Comparison of ENCODE assay signal across 10 cellular contexts in the genomic region with DNA sequence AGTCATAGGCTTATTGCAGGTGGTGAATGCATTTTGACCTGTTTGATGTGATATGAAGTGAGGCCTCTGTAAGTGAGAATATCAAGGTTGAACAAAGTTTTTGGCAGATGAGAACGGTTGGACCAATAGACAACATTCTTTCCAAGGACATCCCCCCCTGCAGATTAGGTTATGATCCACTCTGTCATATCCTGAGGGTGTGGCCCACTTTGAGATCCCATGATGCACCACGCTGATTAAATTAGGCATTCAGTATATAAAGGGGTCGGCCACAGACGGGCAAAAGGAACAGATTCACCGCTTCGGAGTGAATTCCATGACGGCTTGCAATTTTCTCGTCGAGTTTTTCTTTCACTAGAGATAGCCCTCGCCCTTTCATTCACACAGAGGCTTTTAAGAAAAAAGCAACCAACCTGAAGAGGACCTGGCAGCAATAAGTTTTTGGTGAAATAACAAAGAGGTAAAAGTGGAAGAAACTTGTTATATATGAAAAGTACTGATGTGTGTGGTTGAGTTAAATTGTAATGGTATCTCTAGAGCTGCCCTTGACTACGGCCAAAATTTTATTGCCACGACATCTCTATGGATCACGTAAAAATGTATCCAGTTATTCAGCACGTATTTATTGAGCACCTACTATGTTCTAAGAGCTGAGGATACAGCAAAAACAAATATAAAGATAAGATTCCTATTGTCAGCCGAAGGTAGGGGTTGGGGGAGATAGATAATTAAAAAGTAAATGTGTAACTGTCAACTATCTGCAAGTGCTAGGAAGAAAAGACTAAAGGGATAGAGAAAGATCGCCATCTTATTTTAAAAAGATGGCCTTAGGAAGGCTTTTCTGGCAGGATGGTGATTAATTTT. TPM values are rescaled to one million over a fixed set of nuclear protein-coding genes. Genes with fewer than 3 reads are reported as not detected.
DNase-seq lines count a peak whose midpoint lies in the region; ATAC-seq lines count a peak whose summit lies in the region.
"Had no signal": no experiment of that assay in that cellular context is flagged by ENCODE, and none has a peak within 500 bp of the region (broad histone marks: within the 10 kb centered on the region; RNA-seq: fewer than 3 reads in every experiment).

No MANE protein-coding gene starts in this region.

- H3K79me2 ChIP-seq in trophoblast cell (ENCODE audit: control insufficient read depth, insufficient read depth, low read length, poor library complexity): peaks cover 19% of the 10 kb centered on the region

- peaks cover 14% of the 10 kb centered on the region for H3K79me1 ChIP-seq in trophoblast cell (ENCODE audit: low read length)

- H3K4me3 ChIP-seq in CD4-positive, CD25-positive, alpha-beta regulatory T cell (ENCODE audit: low read depth, low read length): no peak overlapping the region
- H3K4me3 ChIP-seq in trophoblast cell (ENCODE audit: low read depth, low read length): no peak overlapping the region

- H3K4me2 ChIP-seq in trophoblast cell (ENCODE audit: low read length): no peak overlapping the region

- H4K91ac ChIP-seq in trophoblast cell (ENCODE audit: low read depth, low read length): no peak overlapping the region

- no peaks in the 10 kb centered on the region for H3K9me3 ChIP-seq in CD4-positive, CD25-positive, alpha-beta regulatory T cell (ENCODE audit: control insufficient read depth in 2 of 2, low read length in 2 of 2)
- no peaks in the 10 kb centered on the region for H3K9me3 ChIP-seq in ES-I3 (ENCODE audit: control insufficient read depth, insufficient read depth, low read length)
- no peaks in the 10 kb centered on the region for H3K9me3 ChIP-seq in trophoblast cell (ENCODE audit: insufficient read depth, low read depth, low read length)
- H3K9me3 ChIP-seq: esophagus squamous epithelium, Peyer's patch had no signal

- H3K14ac ChIP-seq in trophoblast cell (ENCODE audit: low read length): no peak overlapping the region

- H3K27me3 Mint-ChIP-seq in CD4-positive, CD25-positive, alpha-beta regulatory T cell: peaks cover 23% of the 10 kb centered on the region
- H3K27me3 Mint-ChIP-seq in T-cell: no peaks in the 10 kb centered on the region
- no peaks in the 10 kb centered on the region for H3K27me3 Mint-ChIP-seq in memory B cell

- H2AK5ac ChIP-seq in trophoblast cell (ENCODE audit: low read length): no peak overlapping the region

- no peak for ATAC-seq in CD4-positive, CD25-positive, alpha-beta regulatory T cell (ENCODE audit: low read depth in 2 of 2)
- no peak for ATAC-seq in T-cell (replicated peaks in 1 of 4)
- ATAC-seq in memory B cell (ENCODE audit: low read depth): no peak
- ATAC-seq in GM21423 (IDR thresholded peaks at IDR 0.05; ENCODE audit: unreplicated experiment): no peak

- H3K27ac ChIP-seq in CD4-positive, CD25-positive, alpha-beta regulatory T cell (ENCODE audit: insufficient read depth, low read length, poor library complexity, severe bottlenecking): no peak overlapping the region
- H3K27ac ChIP-seq in trophoblast cell (ENCODE audit: low read depth, low read length): no peak overlapping the region

- POLR2A ChIA-PET in T-cell (lab: Charles Lee): interaction anchor here in 1 of 2 donors (0.6 kb wide), 1 partner anchor 190 kb away, joined by 4 read pairs; no protein-coding TSS in a partner anchor

- H3K36me3 Mint-ChIP-seq in CD4-positive, CD25-positive, alpha-beta regulatory T cell: peaks cover 11% of the 10 kb centered on the region
- H3K36me3 Mint-ChIP-seq in T-cell (peaks cover 10% of the 10 kb centered on the region), memory B cell (peaks cover 7% of the 10 kb centered on the region)

- H3K4me3 Mint-ChIP-seq in CD4-positive, CD25-positive, alpha-beta regulatory T cell: peak overlapping the region; percentile 35 to 91 (median 60)
- H3K4me3 Mint-ChIP-seq in T-cell (peak overlapping the region; percentile 47 to 99 (median 49)), memory B cell (peak overlapping the region; percentile 22)

- no peak overlapping the region for H2AFZ ChIP-seq in trophoblast cell (ENCODE audit: insufficient read depth, low read length, poor library complexity)

- H2BK12ac ChIP-seq in trophoblast cell (ENCODE audit: low read length): no peak overlapping the region

- no peak overlapping the region for H4K12ac ChIP-seq in trophoblast cell (ENCODE audit: low read depth, low read length)

- H2BK5ac ChIP-seq in trophoblast cell (ENCODE audit: low read depth, low read length, poor library complexity): no peak overlapping the region

- peak in 1 of 3 donors; percentile 37 for DNase-seq in CD4-positive, CD25-positive, alpha-beta regulatory T cell
- peak in 2 of 34 experiments; percentile 4 to 10 for DNase-seq in T-cell
- no peak for DNase-seq in memory B cell (ENCODE audit: low spot score in 2 of 2)
- DNase-seq in trophoblast cell: no peak
- DNase-seq in NCI-H1436 treated with DMSO at 0.1 percent for 48 hours (lab: John Stamatoyannopoulos, UW): no peak
- DNase-seq: activated gamma-delta T cell treated with Interleukin-2 at 50 U/mL for 16 hours, esophagus squamous epithelium, Peyer's patch had no signal

- no peaks in the 10 kb centered on the region for H3K27me3 ChIP-seq in CD4-positive, CD25-positive, alpha-beta regulatory T cell (ENCODE audit: control insufficient read depth, insufficient read depth, low read length)
- H3K27me3 ChIP-seq in trophoblast cell (ENCODE audit: insufficient read depth, low read length): no peaks in the 10 kb centered on the region
- H3K27me3 ChIP-seq: esophagus squamous epithelium, Peyer's patch had no signal

- H3K23ac ChIP-seq in trophoblast cell (ENCODE audit: low read length): no peak overlapping the region

- peaks cover 17% of the 10 kb centered on the region for H3K4me1 ChIP-seq in CD4-positive, CD25-positive, alpha-beta regulatory T cell (ENCODE audit: control insufficient read depth, insufficient read depth, low read length, poor library complexity, severe bottlenecking)
- H3K4me1 ChIP-seq in ES-I3 (ENCODE audit: insufficient read depth, low read length) (peaks cover 4% of the 10 kb centered on the region; the same call in 1 of the 2 replicates), trophoblast cell (ENCODE audit: control insufficient read depth in 1 of 2, insufficient read depth in 2 of 2, low read length in 2 of 2) (peaks cover 0 to 2% of the 10 kb centered on the region in 2 experiments)

- no peak overlapping the region for H4K8ac ChIP-seq in trophoblast cell (ENCODE audit: low read depth, low read length)

- CTCF ChIA-PET in T-cell (lab: Charles Lee): interaction anchor here in 1 of 2 donors (1.0 to 1.5 kb wide), 3 partner anchors 9 to 16 kb away, joined by 3 to 7 read pairs (median 3); no protein-coding TSS in a partner anchor

- peaks cover 10 to 29% (median 19%) of the 10 kb centered on the region in 4 donors for H3K4me1 Mint-ChIP-seq in CD4-positive, CD25-positive, alpha-beta regulatory T cell
- H3K4me1 Mint-ChIP-seq in T-cell (peaks cover 17 to 24% (median 22%) of the 10 kb centered on the region in 3 donors), memory B cell (peaks cover 18% of the 10 kb centered on the region)

- H3K4ac ChIP-seq in trophoblast cell (ENCODE audit: low read depth, low read length): no peak overlapping the region

- no peak overlapping the region for H2BK120ac ChIP-seq in trophoblast cell (ENCODE audit: insufficient read depth, low read length, poor library complexity)

- no peak overlapping the region for H3K18ac ChIP-seq in trophoblast cell (ENCODE audit: low read length)

- no CpG with 5 or more reads among the region's 16 CpGs for WGBS in trophoblast cell (ENCODE audit: extremely low coverage, insufficient coverage, insufficient read length)

- peak overlapping the region in 2 of 3 donors; percentile 51 to 98 for H3K27ac Mint-ChIP-seq in CD4-positive, CD25-positive, alpha-beta regulatory T cell
- no peak overlapping the region for H3K27ac Mint-ChIP-seq in T-cell
- no peak overlapping the region for H3K27ac Mint-ChIP-seq in memory B cell

- no peaks in the 10 kb centered on the region for H3K36me3 ChIP-seq in CD4-positive, CD25-positive, alpha-beta regulatory T cell (ENCODE audit: control insufficient read depth, insufficient read depth, low read length)
- H3K36me3 ChIP-seq in ES-I3 (ENCODE audit: insufficient read depth, low read length): no peaks in the 10 kb centered on the region
- no peaks in the 10 kb centered on the region for H3K36me3 ChIP-seq in trophoblast cell (ENCODE audit: control insufficient read depth in 1 of 2, insufficient read depth in 2 of 2, low read length in 2 of 2)
- H3K36me3 ChIP-seq: esophagus squamous epithelium, Peyer's patch had no signal

- peaks cover 0 to 2% (median 0%) of the 10 kb centered on the region in 7 donors for H3K9me3 Mint-ChIP-seq in CD4-positive, CD25-positive, alpha-beta regulatory T cell
- H3K9me3 Mint-ChIP-seq in T-cell (no peaks in the 10 kb centered on the region), memory B cell (no peaks in the 10 kb centered on the region)

- H3K9ac ChIP-seq in ES-I3 (ENCODE audit: low read depth, low read length) (peak overlapping the region; percentile 19; the same call in 1 of the 2 replicates), trophoblast cell (ENCODE audit: low read length) (no peak overlapping the region)

RNA-seq across cellular contexts. Expression of a gene that starts 1.7 kb away (rescaled TPM):
- total RNA-seq in CD4-positive, CD25-positive, alpha-beta regulatory T cell: 158 TPM
- polyA plus RNA-seq in CD4-positive, CD25-positive, alpha-beta regulatory T cell: 10 to 100 TPM; 16.6 to 23.3 (median 19.2) TPM
- total RNA-seq in T-cell: 100 to 1,000 TPM in 2 of 5 donors, 10 to 100 TPM in 3; 80.5 to 130 (median 91.9) TPM
- 92.6 and 98.2 TPM in 2 replicates for polyA plus RNA-seq in trophoblast cell (2013)

Comparison
In these comparisons a context has a peak if more than half of its experiments do, and no peak if none do; other contexts are left out.
1. H3K27ac Mint-ChIP-seq: peak in CD4-positive, CD25-positive, alpha-beta regulatory T cell (2 of 3); none in T-cell (0 of 2) and memory B cell (single experiment).
2. Peak in every context shown above with its lines, with median percentiles within 50 percentile points of each other: H3K4me3 Mint-ChIP-seq.